In the genomic region with DNA sequence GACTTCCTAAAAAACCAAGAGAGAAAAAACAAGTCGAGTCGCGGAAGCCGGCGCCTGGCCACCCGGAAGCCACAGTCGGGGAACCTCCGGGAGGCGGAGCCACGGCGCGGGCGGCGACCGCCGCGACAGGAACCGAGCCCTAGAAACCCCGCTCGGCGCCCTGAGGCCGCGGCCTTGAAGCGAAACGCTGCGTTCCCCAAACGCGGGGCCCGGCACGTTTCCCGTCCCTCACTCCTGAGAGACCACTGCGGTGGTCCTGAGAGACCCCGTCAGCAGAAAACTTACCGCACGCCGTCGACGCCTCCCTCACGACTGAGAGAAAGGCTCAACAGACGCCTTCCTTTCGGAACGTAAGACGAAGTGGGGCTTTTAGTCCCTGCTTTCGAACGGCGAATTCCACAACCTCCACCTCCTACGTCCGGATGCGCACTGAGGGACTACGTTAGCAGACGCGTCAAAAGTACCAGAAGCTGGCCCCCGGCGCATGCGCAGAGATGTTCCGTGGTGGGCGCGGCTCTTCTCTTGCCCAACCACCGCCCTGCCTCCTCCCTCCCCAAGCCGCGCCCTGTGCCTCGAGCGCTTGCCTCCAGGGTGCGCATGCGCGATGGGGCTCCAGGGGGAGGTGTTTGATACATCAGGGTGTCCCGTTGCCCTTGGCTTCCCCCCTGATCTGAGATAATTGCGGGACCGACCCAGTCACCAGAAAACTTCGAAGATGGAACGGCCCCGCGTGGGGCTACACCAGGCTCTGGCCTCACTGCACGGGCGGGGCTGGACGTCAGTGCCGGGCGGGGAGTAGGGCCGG, we compare ENCODE assay signal across 8 cellular contexts. TPM values are rescaled to one million over a fixed set of nuclear protein-coding genes. Genes with fewer than 3 reads are reported as not detected.
A peak's percentile ranks its signal among the peaks of the same experiment; 100 is the strongest.
DNase-seq lines count a peak whose midpoint lies in the region; ATAC-seq and TF ChIP-seq lines count a peak whose summit lies in the region.

Gene RSRP1, minus strand, starts transcription at position 431 of the 805 bp plus-strand sequence. CDS start 491 bp downstream, outside the sequence.

- H4K20me1 ChIP-seq in OCI-LY7 (ENCODE audit: insufficient read depth, low read length) = peaks cover 28% of the 10 kb centered on the region

- H3K27me3 ChIP-seq in mononuclear cell (ENCODE audit: insufficient read depth, low read length) = no peaks in the 10 kb centered on the region

- TSS peak; percentile 87 for BruUV-seq in OCI-LY7 (replicated peaks; lab: Mats Ljungman, UMichigan)

- H2AFZ ChIP-seq in OCI-LY7 (ENCODE audit: low read length) = peak within 1 kb of the TSS; percentile 41; the same call in 1 of the 2 replicates

- peak within 1 kb of the TSS; percentile 85 for H3K27ac ChIP-seq in OCI-LY7 (ENCODE audit: low read depth, low read length, poor library complexity, severe bottlenecking)

- no peaks in the 10 kb centered on the region for H3K9me2 ChIP-seq in OCI-LY7 (ENCODE audit: insufficient read depth, low read length)

- peak within 1 kb of the TSS; percentile 83 for H3K4me2 ChIP-seq in OCI-LY7 (ENCODE audit: low read length)

- POLR2A ChIA-PET in OCI-LY7 (lab: Charles Lee) = interaction anchor here (0.6 to 1.4 kb wide), 2 partner anchors 15 to 864 kb away, joined by 4 to 7 read pairs; partner anchors contain the start of gene SYF2

- H3K9me3 ChIP-seq in OCI-LY7 (ENCODE audit: low read length) (no peaks in the 10 kb centered on the region), mononuclear cell (ENCODE audit: low read depth, low read length) (no peaks in the 10 kb centered on the region)

- peaks cover 32% of the 10 kb centered on the region for H3K4me1 ChIP-seq in OCI-LY7 (ENCODE audit: insufficient read depth, low read length, poor library complexity, severe bottlenecking)
- peaks cover 39% of the 10 kb centered on the region for H3K4me1 ChIP-seq in mononuclear cell (ENCODE audit: insufficient read depth, low read length)

- TF ChIP-seq CTCF in OCI-LY7 (conservative IDR thresholded peaks at IDR 0.05; ENCODE audit: low read length) (no peak), epithelial cell of esophagus (IDR thresholded peaks at IDR 0.05; ENCODE audit: insufficient read depth, low read depth, low read length, missing control alignments) (no peak)

- CTCF ChIA-PET in OCI-LY7 (lab: Charles Lee; ENCODE audit: unreplicated experiment) = interaction anchor here (0.5 to 0.6 kb wide), 4 partner anchors 8 to 538 kb away, joined by 3 to 4 read pairs (median 3); no protein-coding TSS in a partner anchor

- peak; percentile 83 for ATAC-seq in GM21515 (IDR thresholded peaks at IDR 0.05; ENCODE audit: unreplicated experiment)

- intact Hi-C loops in OCI-LY7 (cut with micrococcal nuclease; ENCODE audit: unreplicated experiment) = loop anchor here (1.0 to 10.0 kb wide), 3 partner anchors 15 to 578 kb away; partner anchors contain the start of genes SYF2 and TMEM50A

- H3K4me3 ChIP-seq in OCI-LY7 (ENCODE audit: low read depth, low read length, poor library complexity, severe bottlenecking) = peak within 1 kb of the TSS; percentile 78
- peak within 1 kb of the TSS; percentile 100 for H3K4me3 ChIP-seq in epithelial cell of esophagus (ENCODE audit: low read length)
- H3K4me3 ChIP-seq in mononuclear cell (ENCODE audit: low read length) = peak within 1 kb of the TSS; percentile 99

- peaks cover 46% of the 10 kb centered on the region for H3K79me2 ChIP-seq in OCI-LY7 (ENCODE audit: insufficient read depth, low read depth, low read length)

- H3K36me3 ChIP-seq in OCI-LY7 (ENCODE audit: insufficient read depth, low read length) = peaks cover 46% of the 10 kb centered on the region

- DNase-seq in D341Med (ENCODE audit: low spot score) = peak; percentile 99
- DNase-seq in HuH-7.5 (ENCODE audit: low spot score) = peak; percentile 96
- peak; percentile 100 for DNase-seq in OCI-LY7 (ENCODE audit: low spot score)
- DNase-seq in activated T-cell treated with anti-CD3 and anti-CD28 coated beads for 24 hours (ENCODE audit: low read depth) = peak; percentile 99
- peak; percentile 95 for DNase-seq in epithelial cell of esophagus (ENCODE audit: low read depth)
- DNase-seq in stimulated activated CD8-positive, alpha-beta memory T cell treated with anti-CD3 and anti-CD28 coated beads, Interleukin-4, amount 100 ng/mL, for 1 hour (ENCODE audit: low read depth in 2 of 2, low spot score in 1 of 2) = peak; percentile 100

RNA-seq across cellular contexts. Expression of gene RSRP1, which starts in this region (rescaled TPM):
- 141 and 147 TPM in 2 replicates for total RNA-seq in OCI-LY7 (2014; rRNA removed; shearing (Covaris generic))
- total RNA-seq in OCI-LY7 (2022) (143 and 146 TPM in 2 replicates), mononuclear cell (292 TPM)

Comparison
In these comparisons a context has a peak if more than half of its experiments do, and no peak if none do; other contexts are left out.
1. Peak in every context shown above with its lines: DNase-seq, ATAC-seq, H3K4me3 ChIP-seq and H3K27ac ChIP-seq.